In the genomic region with DNA sequence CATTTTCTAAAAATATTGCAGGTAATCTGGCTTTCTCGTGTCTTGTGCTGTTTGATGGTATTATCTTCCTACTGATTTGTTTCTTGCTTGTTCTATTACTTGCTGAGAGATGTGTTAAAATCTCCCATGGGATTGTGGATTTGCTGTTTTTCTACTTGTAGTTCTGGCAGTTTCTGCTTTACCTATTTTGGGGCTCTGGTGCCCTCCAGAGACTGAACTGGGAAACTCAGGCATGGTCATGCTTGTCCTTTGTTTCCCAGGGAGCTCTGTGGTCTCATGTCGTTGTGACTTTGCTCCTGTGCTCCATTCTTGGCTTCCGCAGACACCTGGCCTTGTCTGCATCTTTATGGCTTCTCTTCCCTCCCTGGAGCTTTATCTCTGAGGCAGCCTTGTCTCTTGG, we compare ENCODE assay signal across 9 cellular contexts. TPM values are rescaled to one million over a fixed set of nuclear protein-coding genes. Genes with fewer than 3 reads are reported as not detected.
DNase-seq lines count a peak whose midpoint lies in the region; ATAC-seq and TF ChIP-seq lines count a peak whose summit lies in the region.
"Had no signal": no experiment of that assay in that cellular context is flagged by ENCODE, and none has a peak within 500 bp of the region (broad histone marks: within the 10 kb centered on the region; RNA-seq: fewer than 3 reads in every experiment).

No MANE protein-coding gene starts in this region.

- H3F3A ChIP-seq in MM.1S (ENCODE audit: insufficient read depth, low read length): no peaks in the 10 kb centered on the region; the same call in 1 of the 2 replicates

- no peaks in the 10 kb centered on the region for H3K9me3 ChIP-seq in MM.1S (replicated peaks; ENCODE audit: insufficient read depth, low read length)

- TF ChIP-seq CTCF in MM.1S (IDR thresholded peaks at IDR 0.05; ENCODE audit: low read length): peak; percentile 48
- TF ChIP-seq CTCF in type B pancreatic cell (conservative IDR thresholded peaks at IDR 0.05): peak; percentile 77

- peaks cover 66% of the 10 kb centered on the region for H3K36me3 Mint-ChIP-seq in activated naive CD4-positive, alpha-beta T cell treated with anti-CD3 and anti-CD28 coated beads, Interleukin-2, amount 10 ng/mL, durations not matched to agents 7 days and 5 days
- peaks cover 18% of the 10 kb centered on the region for H3K36me3 Mint-ChIP-seq in type B pancreatic cell

- H4K20me1 ChIP-seq in MM.1S (ENCODE audit: insufficient read depth, low read length): peaks cover 17% of the 10 kb centered on the region

- H3K4me3 Mint-ChIP-seq in activated naive CD4-positive, alpha-beta T cell treated with anti-CD3 and anti-CD28 coated beads, Interleukin-2, amount 10 ng/mL, durations not matched to agents 7 days and 5 days: no peak overlapping the region
- H3K4me3 Mint-ChIP-seq in type B pancreatic cell: no peak overlapping the region

- no peak overlapping the region for H3K9ac ChIP-seq in MM.1S (ENCODE audit: low read length)

- CTCF ChIA-PET in activated naive CD4-positive, alpha-beta T cell treated with anti-CD3 and anti-CD28 coated beads, Interleukin-2, amount 10 ng/mL, durations not matched to agents 7 days and 5 days (lab: Charles Lee): no interaction called here

- H3K27ac ChIP-seq in MM.1S (ENCODE audit: low read length): no peak overlapping the region
- H3K27ac ChIP-seq: epithelial cell of prostate had no signal

- H3K4me1 Mint-ChIP-seq in activated naive CD4-positive, alpha-beta T cell treated with anti-CD3 and anti-CD28 coated beads, Interleukin-2, amount 10 ng/mL, durations not matched to agents 7 days and 5 days: peaks cover 56% of the 10 kb centered on the region
- H3K4me1 Mint-ChIP-seq in type B pancreatic cell (ENCODE audit: unreplicated experiment): peaks cover 19% of the 10 kb centered on the region

- peaks cover 97% of the 10 kb centered on the region for H3K79me2 ChIP-seq in MM.1S (ENCODE audit: low read length)

- ATAC-seq in HG03196 (IDR thresholded peaks at IDR 0.05; ENCODE audit: unreplicated experiment) (no peak), GM18498 (IDR thresholded peaks at IDR 0.05; ENCODE audit: unreplicated experiment) (no peak)

- no peak overlapping the region for H3K27ac Mint-ChIP-seq in activated naive CD4-positive, alpha-beta T cell treated with anti-CD3 and anti-CD28 coated beads, Interleukin-2, amount 10 ng/mL, durations not matched to agents 7 days and 5 days
- peak overlapping the region; percentile 9 for H3K27ac Mint-ChIP-seq in type B pancreatic cell

- H3K27me3 ChIP-seq in MM.1S (replicated peaks; ENCODE audit: insufficient read depth, low read length): no peaks in the 10 kb centered on the region

- H3K4me2 ChIP-seq in MM.1S (ENCODE audit: low read depth, low read length): no peak overlapping the region

- H3K9me2 ChIP-seq in MM.1S (replicated peaks; ENCODE audit: insufficient read depth, low read length): no peaks in the 10 kb centered on the region

- H3K36me3 ChIP-seq in MM.1S (replicated peaks; ENCODE audit: insufficient read depth, low read length): peaks cover 10% of the 10 kb centered on the region

- no peaks in the 10 kb centered on the region for H3K27me3 Mint-ChIP-seq in activated naive CD4-positive, alpha-beta T cell treated with anti-CD3 and anti-CD28 coated beads, Interleukin-2, amount 10 ng/mL, durations not matched to agents 7 days and 5 days
- H3K27me3 Mint-ChIP-seq in type B pancreatic cell: no peaks in the 10 kb centered on the region

- DNase-seq in activated naive CD4-positive, alpha-beta T cell treated with Interleukin-2 at 50 U/mL for 16 hours: peak; percentile 26
- no peak for DNase-seq in activated naive CD4-positive, alpha-beta T cell (lab: John Stamatoyannopoulos, UW)
- DNase-seq in MM.1S: peak; percentile 24
- DNase-seq in activated naive CD4-positive, alpha-beta T cell treated with anti-CD3 and anti-CD28 coated beads, Interleukin-2, amount 10 ng/mL, durations not matched to agents 7 days and 5 days: peak; percentile 58
- peak; percentile 66 for DNase-seq in iris pigment epithelial cell (ENCODE audit: low read depth)
- DNase-seq in type B pancreatic cell (ENCODE audit: extremely low spot score, unreplicated experiment): no peak

- no peaks in the 10 kb centered on the region for H3K9me3 Mint-ChIP-seq in activated naive CD4-positive, alpha-beta T cell treated with anti-CD3 and anti-CD28 coated beads, Interleukin-2, amount 10 ng/mL, durations not matched to agents 7 days and 5 days
- no peaks in the 10 kb centered on the region for H3K9me3 Mint-ChIP-seq in type B pancreatic cell

- H3K4me1 ChIP-seq in MM.1S (ENCODE audit: low read length): no peaks in the 10 kb centered on the region

- no peak overlapping the region for H3K4me3 ChIP-seq in MM.1S (ENCODE audit: low read length)

- H2AFZ ChIP-seq in MM.1S (ENCODE audit: low read length): no peak overlapping the region

RNA-seq across cellular contexts. Expression of gene NSD2, which starts 39.5 kb away (rescaled TPM):
- 70.6 and 156 TPM in 2 replicates for total RNA-seq in type B pancreatic cell (ENCODE audit: low replicate concordance)

RNA-seq across cellular contexts. Expression of gene LETM1, which starts 54.7 kb away (rescaled TPM):
- 61.1 and 64.3 TPM in 2 replicates for total RNA-seq in type B pancreatic cell (ENCODE audit: low replicate concordance)

Comparison
In these comparisons a context has a peak if more than half of its experiments do, and no peak if none do; other contexts are left out.
1. DNase-seq: peak in activated naive CD4-positive, alpha-beta T cell treated with Interleukin-2 at 50 U/mL for 16 hours (single experiment), MM.1S (single experiment), activated naive CD4-positive, alpha-beta T cell treated with anti-CD3 and anti-CD28 coated beads, Interleukin-2, amount 10 ng/mL, durations not matched to agents 7 days and 5 days (single experiment) and iris pigment epithelial cell (single experiment); none in activated naive CD4-positive, alpha-beta T cell (0 of 4) and type B pancreatic cell (single experiment).